ENCODE assay signal across 29 cellular contexts in the genomic region with DNA sequence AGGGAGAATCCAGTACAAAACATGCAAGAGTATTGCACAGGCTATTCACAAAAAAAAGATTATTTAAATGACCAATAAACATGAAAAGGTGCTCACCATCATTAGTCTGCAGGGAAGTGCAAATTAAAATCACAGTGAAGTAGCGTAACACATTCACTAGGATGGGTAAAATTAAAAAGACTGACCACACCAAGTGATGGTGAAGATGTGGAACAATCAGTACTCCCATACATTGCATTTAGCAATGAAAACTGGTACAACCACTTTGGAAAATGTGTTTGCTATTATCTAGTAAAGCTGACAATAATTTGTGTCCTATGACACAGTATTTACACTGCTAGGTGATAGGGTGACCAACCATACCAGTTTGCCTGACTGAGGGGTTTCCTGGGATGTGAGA. TPM values are rescaled to one million over a fixed set of nuclear protein-coding genes. Genes with fewer than 3 reads are reported as not detected.
"Had no signal": no experiment of that assay in that cellular context is flagged by ENCODE, and none has a peak within 500 bp of the region (broad histone marks: within the 10 kb centered on the region; RNA-seq: fewer than 3 reads in every experiment).

No MANE protein-coding gene starts in this region.

- H3K36me3 ChIP-seq: stomach, suprapubic skin, thoracic aorta, thyroid gland, tibial artery, tibial nerve, transverse colon, upper lobe of left lung, upper lobe of right lung, uterus, vagina had no signal

- H3K27me3 ChIP-seq: suprapubic skin, testis, thyroid gland, tibial artery, tibial nerve, transverse colon, upper lobe of left lung, upper lobe of right lung, uterus, vagina had no signal

- DNase-seq: stimulated activated CD4-positive, alpha-beta T cell treated with anti-CD3 and anti-CD28 coated beads, Interleukin-2, amount 100 ng/mL, for 48 hours; stimulated activated CD4-positive, alpha-beta T cell treated with anti-CD3 and anti-CD28 coated beads, Interleukin-4, amount 100 ng/mL, for 1 hour; stimulated activated CD4-positive, alpha-beta T cell treated with anti-CD3 and anti-CD28 coated beads, Interleukin-4, amount 100 ng/mL, for 24 hours; stimulated activated CD4-positive, alpha-beta T cell treated with anti-CD3 and anti-CD28 coated beads, Interleukin-4, amount 100 ng/mL, for 4 hours; stimulated activated CD8-positive, alpha-beta memory T cell treated with anti-CD3 and anti-CD28 coated beads, Interleukin-4, amount 100 ng/mL, for 48 hours; stimulated activated naive B cell treated with anti-CD40 and anti-IgM and Interleukin-4, amounts not matched to agents 10 μg/mL and 1 μg/mL and 100 μg/mL, for 72 hours; stimulated activated naive CD4-positive, alpha-beta T cell; stimulated activated naive CD4-positive, alpha-beta T cell treated with Interleukin-2 at 50 U/mL for 16 hours; stimulated activated naive CD8-positive, alpha-beta T cell treated with anti-CD3 and anti-CD28 coated beads, Interleukin-15, amount 100 ng/mL, for 72 hours; stomach; substantia nigra; testis; thyroid gland; tibial artery; transverse colon; trophoblast cell; upper lobe of left lung; upper lobe of right lung; uterus had no signal

- H3K27ac ChIP-seq: stomach, suprapubic skin, testis, thoracic aorta, thyroid gland, tibial artery, tibial nerve, transverse colon, upper lobe of left lung, upper lobe of right lung, uterus, vagina had no signal

- H3K9me3 ChIP-seq: suprapubic skin, testis, thoracic aorta, thyroid gland, upper lobe of left lung, upper lobe of right lung, uterus, vagina had no signal

- H3K4me3 ChIP-seq: stomach, suprapubic skin, testis, thoracic aorta, thyroid gland, tibial artery, tibial nerve, transverse colon, upper lobe of left lung, upper lobe of right lung, uterus, vagina had no signal

- H3K4me1 ChIP-seq: stomach, testis, thyroid gland, tibial artery, upper lobe of right lung, uterus, vagina had no signal

- ATAC-seq: stimulated activated effector memory CD8-positive, alpha-beta T cell treated with anti-CD3 and anti-CD28 coated beads, Interleukin-12 subunit alpha, Interleukin-12 subunit beta, amount 100 ng/mL, for 72 hours; stimulated activated memory B cell treated with anti-CD40 and anti-IgM and Interleukin-4, amounts not matched to agents 10 μg/mL and 1 μg/mL and 100 μg/mL, for 72 hours; stimulated activated naive B cell treated with anti-CD40 and anti-IgM and Interleukin-4, amounts not matched to agents 10 μg/mL and 1 μg/mL and 100 μg/mL, for 72 hours; stimulated activated naive CD8-positive, alpha-beta T cell treated with anti-CD3 and anti-CD28 coated beads, Interleukin-15, amount 100 ng/mL, for 72 hours; upper lobe of right lung had no signal

- FAIRE-seq: urothelium cell line had no signal

RNA-seq across cellular contexts. Expression of a gene that starts 26.4 kb away (rescaled TPM):
- total RNA-seq: urinary bladder had no signal

RNA-seq across cellular contexts. Expression of a gene that starts 34.0 kb away (rescaled TPM):
- total RNA-seq: stomach, thoracic aorta, transverse colon, upper lobe of right lung, urinary bladder, vagina had no signal

RNA-seq across cellular contexts. Expression of a gene that starts 51.5 kb away (rescaled TPM):
- total RNA-seq: stomach, temporal lobe, upper lobe of right lung, ureter, urinary bladder, vagina had no signal
